1 cellular context compared by ENCODE assay signal in the genomic region with DNA sequence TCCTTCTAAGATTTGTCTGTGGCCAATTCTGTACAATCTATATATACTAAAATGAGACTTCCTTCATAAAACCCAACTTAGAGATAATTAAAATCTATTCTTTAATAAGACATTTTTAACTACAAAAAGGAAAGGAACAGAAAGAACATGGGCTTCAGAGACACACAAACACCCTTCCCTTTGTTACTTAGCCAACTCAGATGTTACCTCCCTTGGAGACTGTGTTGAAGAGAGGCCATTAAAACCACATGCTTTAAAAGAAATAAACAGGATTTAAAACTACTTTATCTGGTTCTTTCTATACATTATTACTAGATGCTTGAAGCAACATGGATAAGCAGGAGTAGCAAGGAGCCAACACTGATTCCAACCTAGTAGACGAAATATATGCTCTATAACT.
TF ChIP-seq lines count a peak whose summit lies in the region.

No MANE protein-coding gene starts in this region.

TF ChIP-seq in GM23338, 12 proteins besides CTCF, POLR2A, EP300 and RAD21 (continued from another document):
- TF ChIP-seq, protein P1, sequence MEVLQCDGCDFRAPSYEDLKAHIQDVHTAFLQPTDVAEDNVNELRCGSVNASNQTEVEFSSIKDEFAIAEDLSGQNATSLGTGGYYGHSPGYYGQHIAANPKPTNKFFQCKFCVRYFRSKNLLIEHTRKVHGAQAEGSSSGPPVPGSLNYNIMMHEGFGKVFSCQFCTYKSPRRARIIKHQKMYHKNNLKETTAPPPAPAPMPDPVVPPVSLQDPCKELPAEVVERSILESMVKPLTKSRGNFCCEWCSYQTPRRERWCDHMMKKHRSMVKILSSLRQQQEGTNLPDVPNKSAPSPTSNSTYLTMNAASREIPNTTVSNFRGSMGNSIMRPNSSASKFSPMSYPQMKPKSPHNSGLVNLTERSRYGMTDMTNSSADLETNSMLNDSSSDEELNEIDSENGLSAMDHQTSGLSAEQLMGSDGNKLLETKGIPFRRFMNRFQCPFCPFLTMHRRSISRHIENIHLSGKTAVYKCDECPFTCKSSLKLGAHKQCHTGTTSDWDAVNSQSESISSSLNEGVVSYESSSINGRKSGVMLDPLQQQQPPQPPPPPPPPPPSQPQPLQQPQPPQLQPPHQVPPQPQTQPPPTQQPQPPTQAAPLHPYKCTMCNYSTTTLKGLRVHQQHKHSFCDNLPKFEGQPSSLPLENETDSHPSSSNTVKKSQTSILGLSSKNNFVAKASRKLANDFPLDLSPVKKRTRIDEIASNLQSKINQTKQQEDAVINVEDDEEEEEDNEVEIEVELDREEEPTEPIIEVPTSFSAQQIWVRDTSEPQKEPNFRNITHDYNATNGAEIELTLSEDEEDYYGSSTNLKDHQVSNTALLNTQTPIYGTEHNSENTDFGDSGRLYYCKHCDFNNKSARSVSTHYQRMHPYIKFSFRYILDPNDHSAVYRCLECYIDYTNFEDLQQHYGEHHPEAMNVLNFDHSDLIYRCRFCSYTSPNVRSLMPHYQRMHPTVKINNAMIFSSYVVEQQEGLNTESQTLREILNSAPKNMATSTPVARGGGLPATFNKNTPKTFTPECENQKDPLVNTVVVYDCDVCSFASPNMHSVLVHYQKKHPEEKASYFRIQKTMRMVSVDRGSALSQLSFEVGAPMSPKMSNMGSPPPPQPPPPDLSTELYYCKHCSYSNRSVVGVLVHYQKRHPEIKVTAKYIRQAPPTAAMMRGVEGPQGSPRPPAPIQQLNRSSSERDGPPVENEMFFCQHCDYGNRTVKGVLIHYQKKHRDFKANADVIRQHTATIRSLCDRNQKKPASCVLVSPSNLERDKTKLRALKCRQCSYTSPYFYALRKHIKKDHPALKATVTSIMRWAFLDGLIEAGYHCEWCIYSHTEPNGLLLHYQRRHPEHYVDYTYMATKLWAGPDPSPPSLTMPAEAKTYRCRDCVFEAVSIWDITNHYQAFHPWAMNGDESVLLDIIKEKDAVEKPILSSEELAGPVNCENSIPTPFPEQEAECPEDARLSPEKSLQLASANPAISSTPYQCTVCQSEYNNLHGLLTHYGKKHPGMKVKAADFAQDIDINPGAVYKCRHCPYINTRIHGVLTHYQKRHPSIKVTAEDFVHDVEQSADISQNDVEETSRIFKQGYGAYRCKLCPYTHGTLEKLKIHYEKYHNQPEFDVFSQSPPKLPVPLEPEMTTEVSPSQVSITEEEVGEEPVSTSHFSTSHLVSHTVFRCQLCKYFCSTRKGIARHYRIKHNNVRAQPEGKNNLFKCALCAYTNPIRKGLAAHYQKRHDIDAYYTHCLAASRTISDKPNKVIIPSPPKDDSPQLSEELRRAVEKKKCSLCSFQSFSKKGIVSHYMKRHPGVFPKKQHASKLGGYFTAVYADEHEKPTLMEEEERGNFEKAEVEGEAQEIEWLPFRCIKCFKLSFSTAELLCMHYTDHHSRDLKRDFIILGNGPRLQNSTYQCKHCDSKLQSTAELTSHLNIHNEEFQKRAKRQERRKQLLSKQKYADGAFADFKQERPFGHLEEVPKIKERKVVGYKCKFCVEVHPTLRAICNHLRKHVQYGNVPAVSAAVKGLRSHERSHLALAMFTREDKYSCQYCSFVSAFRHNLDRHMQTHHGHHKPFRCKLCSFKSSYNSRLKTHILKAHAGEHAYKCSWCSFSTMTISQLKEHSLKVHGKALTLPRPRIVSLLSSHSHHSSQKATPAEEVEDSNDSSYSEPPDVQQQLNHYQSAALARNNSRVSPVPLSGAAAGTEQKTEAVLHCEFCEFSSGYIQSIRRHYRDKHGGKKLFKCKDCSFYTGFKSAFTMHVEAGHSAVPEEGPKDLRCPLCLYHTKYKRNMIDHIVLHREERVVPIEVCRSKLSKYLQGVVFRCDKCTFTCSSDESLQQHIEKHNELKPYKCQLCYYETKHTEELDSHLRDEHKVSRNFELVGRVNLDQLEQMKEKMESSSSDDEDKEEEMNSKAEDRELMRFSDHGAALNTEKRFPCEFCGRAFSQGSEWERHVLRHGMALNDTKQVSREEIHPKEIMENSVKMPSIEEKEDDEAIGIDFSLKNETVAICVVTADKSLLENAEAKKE (CRISPR knock-in tag; IDR thresholded peaks at IDR 0.05): no peak
- TF ChIP-seq JUNB (IDR thresholded peaks at IDR 0.05; ENCODE audit: unreplicated experiment): no peak
